Comparison of ENCODE assay signal across 33 cellular contexts in genomic region chr19:35832054-35832453, GRCh38. TPM values are rescaled to one million over a fixed set of nuclear protein-coding genes. Genes with fewer than 3 reads are reported as not detected.
"Had no signal": no experiment of that assay in that cellular context is flagged by ENCODE, and none has a peak within 500 bp of the region (broad histone marks: within the 10 kb centered on the region; RNA-seq: fewer than 3 reads in every experiment).

No MANE protein-coding gene starts in this region.

- FAIRE-seq: endometrium, islet of Langerhans, keratinocyte had no signal

- ATAC-seq: effector memory CD8-positive, alpha-beta T cell; esophagus mucosa; gastrocnemius medialis; heart right ventricle; left cardiac atrium; left lung; left ventricle myocardium superior; lower lobe of right lung; mucosa of descending colon had no signal

- H3K27me3 ChIP-seq: colonic mucosa had no signal

- H3K36me3 ChIP-seq: colonic mucosa, esophagus squamous epithelium, gastrocnemius medialis, heart right ventricle, left lung, lower lobe of right lung had no signal

- H3K4me3 ChIP-seq: colonic mucosa, esophagus squamous epithelium, gastrocnemius medialis, heart right ventricle, left lung, lower lobe of right lung, mucosa of descending colon had no signal

- DNase-seq: colonic mucosa; cortex of kidney; effector CD8-positive, alpha-beta T cell; effector memory CD8-positive, alpha-beta T cell; endodermal cell; erythroblast; esophagus squamous epithelium; foreskin fibroblast; foreskin melanocyte; gastrocnemius medialis; glutamatergic neuron; head of caudate nucleus; heart right ventricle; hippocampal formation; left cardiac atrium; left lung; left ventricle myocardium superior; lower lobe of right lung; mesenchymal stem cell; mucosa of descending colon had no signal

- H3K27ac ChIP-seq: colonic mucosa, epithelial cell of prostate, esophagus squamous epithelium, gastrocnemius medialis, heart right ventricle, left lung, lower lobe of right lung had no signal

- H3K9me3 ChIP-seq: colonic mucosa, esophagus squamous epithelium, gastrocnemius medialis, heart right ventricle, left lung, lower lobe of right lung, mucosa of descending colon had no signal

- H3K4me1 ChIP-seq: colonic mucosa, esophagus squamous epithelium, gastrocnemius medialis, heart right ventricle, left lung, lower lobe of right lung had no signal

RNA-seq across cellular contexts. Expression of gene PRODH2, which starts 19.4 kb away (rescaled TPM):
- total RNA-seq: chondrocyte, colonic mucosa, dermis microvascular lymphatic vessel endothelial cell, esophagus mucosa, esophagus squamous epithelium, glomerular endothelial cell, heart right ventricle, kidney epithelial cell, left cardiac atrium, left lung, left ventricle myocardium superior, lower leg skin, lower lobe of right lung, lung microvascular endothelial cell, mesenteric fat pad, mesothelial cell of epicardium, mucosa of descending colon had no signal
- polyA plus RNA-seq: heart right ventricle, keratinocyte had no signal

RNA-seq across cellular contexts. Expression of gene NPHS1, which starts 20.2 kb away (rescaled TPM):
- total RNA-seq: chondrocyte, colonic mucosa, dermis microvascular lymphatic vessel endothelial cell, esophagus mucosa, esophagus squamous epithelium, gastrocnemius medialis, glomerular endothelial cell, left cardiac atrium, left ventricle myocardium superior, lower leg skin, lower lobe of right lung, lung microvascular endothelial cell, mesenteric fat pad had no signal
- polyA plus RNA-seq: heart right ventricle, keratinocyte had no signal

RNA-seq across cellular contexts. Expression of gene KIRREL2, which starts 24.7 kb away (rescaled TPM):
- total RNA-seq: dermis microvascular lymphatic vessel endothelial cell, gastrocnemius medialis, glomerular endothelial cell, lung microvascular endothelial cell, mesenteric fat pad had no signal
- polyA plus RNA-seq: heart right ventricle, keratinocyte had no signal
